11 cellular contexts compared by ENCODE assay signal in genomic region chr2:11370377-11371098, GRCh38. TPM values are rescaled to one million over a fixed set of nuclear protein-coding genes. Genes with fewer than 3 reads are reported as not detected.
DNase-seq lines count a peak whose midpoint lies in the region; ATAC-seq, FAIRE-seq and TF ChIP-seq lines count a peak whose summit lies in the region.
"Had no signal": no experiment of that assay in that cellular context is flagged by ENCODE, and none has a peak within 500 bp of the region (broad histone marks: within the 10 kb centered on the region; RNA-seq: fewer than 3 reads in every experiment).

No MANE protein-coding gene starts in this region.

- POLR2A ChIA-PET in SK-N-SH (lab: Yijun Ruan, JAX), result no interaction called here

- no peak overlapping the region; the same call in 1 of the 2 replicates for H3K4me2 ChIP-seq in SK-N-SH
- peak overlapping the region; percentile 17 for H3K4me2 ChIP-seq in keratinocyte (ENCODE audit: control insufficient read depth, extremely low read depth, insufficient read depth, low read depth, low read length)

- CTCF ChIA-PET in SK-N-SH (lab: Yijun Ruan, JAX), result interaction anchor here (0.9 kb wide), 1 partner anchor 23 kb away, joined by 3 read pairs; no protein-coding TSS in a partner anchor

- TF ChIP-seq RAD21 in SK-N-SH (IDR thresholded peaks at IDR 0.05; ENCODE audit: low read length), result no peak

- no peaks in the 10 kb centered on the region for H3K79me2 ChIP-seq in SK-N-SH (ENCODE audit: insufficient read depth)
- H3K79me2 ChIP-seq in keratinocyte (ENCODE audit: control insufficient read depth, insufficient read depth, low read length), result no peaks in the 10 kb centered on the region

- no peaks in the 10 kb centered on the region for H3K9me3 ChIP-seq in SK-N-SH
- no peaks in the 10 kb centered on the region for H3K9me3 ChIP-seq in keratinocyte (ENCODE audit: control insufficient read depth, low read depth, low read length)

- no peaks in the 10 kb centered on the region for H3K9me1 ChIP-seq in keratinocyte (ENCODE audit: control insufficient read depth, extremely low read depth, insufficient read depth, low read length)

- H3K4me1 ChIP-seq in SK-N-SH (ENCODE audit: control insufficient read depth in 1 of 2, insufficient read depth in 2 of 2, low read depth in 1 of 2, low read length in 1 of 2) (peaks cover 14 to 32% of the 10 kb centered on the region in 2 experiments), keratinocyte (ENCODE audit: control insufficient read depth, extremely low read depth, insufficient read depth, low read length) (peaks cover 29% of the 10 kb centered on the region)

- dilution Hi-C loops in keratinocyte (cut with MboI; ENCODE audit: extremely low pct_ligation_motif_present, low sequenced_read_pairs), result no loop called here

- H3K9ac ChIP-seq in SK-N-SH, result no peak overlapping the region
- H3K9ac ChIP-seq in keratinocyte (ENCODE audit: control insufficient read depth, extremely low read depth, insufficient read depth, low read length), result no peak overlapping the region

- TF ChIP-seq EP300 in SK-N-SH (IDR thresholded peaks at IDR 0.05; ENCODE audit: borderline replicate concordance in 1 of 2, low read depth in 1 of 2, low read length in 1 of 2), result no peak

- no peaks in the 10 kb centered on the region for H3K36me3 ChIP-seq in SK-N-SH (replicated peaks in 1 of 2; ENCODE audit: control insufficient read depth in 1 of 2, insufficient read depth in 2 of 2, low read length in 1 of 2)
- H3K36me3 ChIP-seq in keratinocyte (ENCODE audit: control insufficient read depth in 2 of 2, extremely low read depth in 1 of 2, insufficient read depth in 2 of 2, low read length in 2 of 2), result no peaks in the 10 kb centered on the region

- H4K20me1 ChIP-seq in SK-N-SH (ENCODE audit: insufficient read depth), result no peaks in the 10 kb centered on the region
- H4K20me1 ChIP-seq in keratinocyte (ENCODE audit: control insufficient read depth, extremely low read depth, insufficient read depth, low read length), result no peaks in the 10 kb centered on the region

- peaks cover 20% of the 10 kb centered on the region for H3F3A ChIP-seq in SK-N-SH (replicated peaks; ENCODE audit: insufficient read depth)

- FAIRE-seq in keratinocyte (lab: Jason Lieb, UNC), result peak; percentile 55
- FAIRE-seq: endometrium had no signal

- intact Hi-C loops in posterior cingulate gyrus (cut with DNase I), result no loop called here

- no peak overlapping the region for H2AFZ ChIP-seq in SK-N-SH (ENCODE audit: low read depth)
- H2AFZ ChIP-seq in keratinocyte (ENCODE audit: control insufficient read depth, low read length), result no peak overlapping the region

- 80% methylated on average over 10 of the region's 10 CpGs for WGBS in SK-N-SH (ENCODE audit: low lambda C conversion rate)

- H3K4me3 ChIP-seq in SK-N-SH (ENCODE audit: low read depth in 2 of 2, low read length in 1 of 2), result no peak overlapping the region
- no peak overlapping the region for H3K4me3 ChIP-seq in keratinocyte (ENCODE audit: control insufficient read depth in 2 of 3, extremely low read depth in 1 of 3, insufficient read depth in 2 of 3, low read depth in 1 of 3, low read length in 3 of 3)

- H3K27ac ChIP-seq in SK-N-SH (ENCODE audit: low read depth in 2 of 2, low read length in 1 of 2) (no peak overlapping the region), keratinocyte (ENCODE audit: control insufficient read depth, insufficient read depth, low read length) (peak overlapping the region; percentile 7)
- H3K27ac ChIP-seq: HL-60 had no signal

- TF ChIP-seq CTCF in SK-N-SH (IDR thresholded peaks at IDR 0.05) (no peak), keratinocyte (optimal IDR thresholded peaks at IDR 0.05 in 1 of 3, IDR thresholded peaks at IDR 0.05 in 1 of 3, conservative IDR thresholded peaks at IDR 0.05 in 1 of 3; ENCODE audit: extremely low read depth in 1 of 3, insufficient read depth in 2 of 3, low read length in 3 of 3) (no peak)

- no peaks in the 10 kb centered on the region for H3K27me3 ChIP-seq in SK-N-SH (ENCODE audit: insufficient read depth)
- no peaks in the 10 kb centered on the region for H3K27me3 ChIP-seq in keratinocyte (ENCODE audit: control insufficient read depth, extremely low read depth, insufficient read depth, low read length)

- no peak for DNase-seq in SK-N-SH
- peak; percentile 36 for DNase-seq in SHP77 treated with DMSO at 0.1 percent for 48 hours (lab: John Stamatoyannopoulos, UW)
- peak; percentile 80 for DNase-seq in keratinocyte (ENCODE audit: low read depth, low spot score)
- no peak for DNase-seq in posterior cingulate gyrus
- DNase-seq in NCI-H1105 treated with DMSO at 0.1 percent for 48 hours (lab: John Stamatoyannopoulos, UW), result no peak
- no peak for DNase-seq in cerebellar cortex (ENCODE audit: low spot score)
- DNase-seq: aorta had no signal

- no peaks in the 10 kb centered on the region for H3K9me2 ChIP-seq in SK-N-SH

- ATAC-seq in SK-N-SH treated with all-trans-retinoic acid at 6 μM for 48 hours, result no peak
- ATAC-seq in GM18502 (IDR thresholded peaks at IDR 0.05; ENCODE audit: poor library complexity, unreplicated experiment), result no peak

TF ChIP-seq in SK-N-SH, 30 proteins besides CTCF, POLR2A, EP300 and RAD21:
- no peak for TF ChIP-seq GABPA (IDR thresholded peaks at IDR 0.05; ENCODE audit: low read depth)
- TF ChIP-seq, protein P1, sequence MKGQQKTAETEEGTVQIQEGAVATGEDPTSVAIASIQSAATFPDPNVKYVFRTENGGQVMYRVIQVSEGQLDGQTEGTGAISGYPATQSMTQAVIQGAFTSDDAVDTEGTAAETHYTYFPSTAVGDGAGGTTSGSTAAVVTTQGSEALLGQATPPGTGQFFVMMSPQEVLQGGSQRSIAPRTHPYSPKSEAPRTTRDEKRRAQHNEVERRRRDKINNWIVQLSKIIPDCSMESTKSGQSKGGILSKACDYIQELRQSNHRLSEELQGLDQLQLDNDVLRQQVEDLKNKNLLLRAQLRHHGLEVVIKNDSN (IDR thresholded peaks at IDR 0.05; ENCODE audit: borderline replicate concordance, low read depth), result peak; percentile 69; the same call in 1 of the 2 replicates

TF ChIP-seq in SK-N-SH treated with all-trans-retinoic acid at 6 μM for 48 hours, 23 proteins besides CTCF, POLR2A, EP300 and RAD21 (continues in another document):
- TF ChIP-seq POU6F1 (CRISPR knock-in tag; IDR thresholded peaks at IDR 0.05; ENCODE audit: borderline replicate concordance, low read depth) (no peak), ZFP3 (CRISPR knock-in tag; IDR thresholded peaks at IDR 0.05) (no peak), ZFP30 (CRISPR knock-in tag; IDR thresholded peaks at IDR 0.05) (no peak), TOX (CRISPR knock-in tag; IDR thresholded peaks at IDR 0.05; ENCODE audit: borderline replicate concordance) (no peak), ARNTL (CRISPR knock-in tag; IDR thresholded peaks at IDR 0.05; ENCODE audit: borderline replicate concordance, low read depth) (no peak), ZC3H10 (CRISPR knock-in tag; IDR thresholded peaks at IDR 0.05) (no peak), PPARA (CRISPR knock-in tag; IDR thresholded peaks at IDR 0.05; ENCODE audit: borderline replicate concordance) (no peak), BACH2 (CRISPR knock-in tag; IDR thresholded peaks at IDR 0.05; ENCODE audit: borderline replicate concordance) (no peak), ZNF565 (CRISPR knock-in tag; conservative IDR thresholded peaks at IDR 0.05; ENCODE audit: low read depth) (no peak)
- TF ChIP-seq, protein P2, sequence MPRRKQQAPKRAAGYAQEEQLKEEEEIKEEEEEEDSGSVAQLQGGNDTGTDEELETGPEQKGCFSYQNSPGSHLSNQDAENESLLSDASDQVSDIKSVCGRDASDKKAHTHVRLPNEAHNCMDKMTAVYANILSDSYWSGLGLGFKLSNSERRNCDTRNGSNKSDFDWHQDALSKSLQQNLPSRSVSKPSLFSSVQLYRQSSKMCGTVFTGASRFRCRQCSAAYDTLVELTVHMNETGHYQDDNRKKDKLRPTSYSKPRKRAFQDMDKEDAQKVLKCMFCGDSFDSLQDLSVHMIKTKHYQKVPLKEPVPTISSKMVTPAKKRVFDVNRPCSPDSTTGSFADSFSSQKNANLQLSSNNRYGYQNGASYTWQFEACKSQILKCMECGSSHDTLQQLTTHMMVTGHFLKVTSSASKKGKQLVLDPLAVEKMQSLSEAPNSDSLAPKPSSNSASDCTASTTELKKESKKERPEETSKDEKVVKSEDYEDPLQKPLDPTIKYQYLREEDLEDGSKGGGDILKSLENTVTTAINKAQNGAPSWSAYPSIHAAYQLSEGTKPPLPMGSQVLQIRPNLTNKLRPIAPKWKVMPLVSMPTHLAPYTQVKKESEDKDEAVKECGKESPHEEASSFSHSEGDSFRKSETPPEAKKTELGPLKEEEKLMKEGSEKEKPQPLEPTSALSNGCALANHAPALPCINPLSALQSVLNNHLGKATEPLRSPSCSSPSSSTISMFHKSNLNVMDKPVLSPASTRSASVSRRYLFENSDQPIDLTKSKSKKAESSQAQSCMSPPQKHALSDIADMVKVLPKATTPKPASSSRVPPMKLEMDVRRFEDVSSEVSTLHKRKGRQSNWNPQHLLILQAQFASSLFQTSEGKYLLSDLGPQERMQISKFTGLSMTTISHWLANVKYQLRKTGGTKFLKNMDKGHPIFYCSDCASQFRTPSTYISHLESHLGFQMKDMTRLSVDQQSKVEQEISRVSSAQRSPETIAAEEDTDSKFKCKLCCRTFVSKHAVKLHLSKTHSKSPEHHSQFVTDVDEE (CRISPR knock-in tag; IDR thresholded peaks at IDR 0.05), result no peak

RNA-seq across cellular contexts. Expression of gene ROCK2, which starts 26.1 kb away (rescaled TPM):
- polyA plus RNA-seq in SK-N-SH (2012; rRNA removed) (4.2 and 4.9 TPM in 2 replicates), keratinocyte (6.1 to 12.6 TPM (median 7.8 TPM) in 3 replicates)
- polyA plus RNA-seq in SK-N-SH (2012; cell fraction: cytosol; rRNA removed), result 6.5 and 8.4 TPM in 2 replicates
- polyA plus RNA-seq in SK-N-SH (2012; cell fraction: nucleus; rRNA removed), result 2.9 and 5.3 TPM in 2 replicates
- polyA plus RNA-seq in keratinocyte (2011; ENCODE audit: low read depth), result 54.1 TPM
- 6.1 and 9.9 TPM in 2 replicates for polyA plus RNA-seq in keratinocyte (2011; cell fraction: cytosol; rRNA removed)
- 10.9 and 14.1 TPM in 2 replicates for polyA plus RNA-seq in keratinocyte (2011; cell fraction: nucleus; rRNA removed)
- polyA plus RNA-seq in keratinocyte (2012; ENCODE audit: low replicate concordance), result 7.1 and 16.7 TPM in 2 replicates
- polyA minus RNA-seq in keratinocyte, result 5.1 to 35.5 TPM (median 8.1 TPM) in 3 replicates
- 12.3 TPM for polyA minus RNA-seq in keratinocyte (2011; cell fraction: cytosol; rRNA and poly(A)+ RNA removed)
- polyA minus RNA-seq in keratinocyte (2011; cell fraction: nucleus; rRNA and poly(A)+ RNA removed), result 14.0 and 38.4 TPM in 2 replicates

Comparison
In these comparisons a context has a peak if more than half of its experiments do, and no peak if none do; other contexts are left out.
1. DNase-seq: peak in SHP77 treated with DMSO at 0.1 percent for 48 hours (single experiment) and keratinocyte (single experiment); none in SK-N-SH (single experiment), posterior cingulate gyrus (0 of 10), NCI-H1105 treated with DMSO at 0.1 percent for 48 hours (single experiment) and cerebellar cortex (single experiment).